In genomic region chr12:57481671-57482070, GRCh38 we compare ENCODE assay signal across 21 cellular contexts. TPM values are rescaled to one million over a fixed set of nuclear protein-coding genes. Genes with fewer than 3 reads are reported as not detected.
DNase-seq lines count a peak whose midpoint lies in the region; ATAC-seq and TF ChIP-seq lines count a peak whose summit lies in the region.
"Had no signal": no experiment of that assay in that cellular context is flagged by ENCODE, and none has a peak within 500 bp of the region (broad histone marks: within the 10 kb centered on the region; RNA-seq: fewer than 3 reads in every experiment).

No MANE protein-coding gene starts in this region.

- TF ChIP-seq CTCF in endothelial cell (IDR thresholded peaks at IDR 0.05; ENCODE audit: unreplicated experiment) (no peak), WERI-Rb-1 (IDR thresholded peaks at IDR 0.05; ENCODE audit: low read depth, low read length) (no peak)

- H3K4me3 ChIP-seq in thymus (ENCODE audit: low read length) (no peak overlapping the region), WERI-Rb-1 (ENCODE audit: low read depth, low read length) (no peak overlapping the region)
- H3K4me3 ChIP-seq: breast epithelium, GM12878, HAP-1 had no signal

- intact Hi-C loops in activated CD4-positive, alpha-beta memory T cell treated with anti-CD3 and anti-CD28 coated beads for 36 hours (cut with micrococcal nuclease), result no loop called here

- H3K4me1 ChIP-seq in thymus (ENCODE audit: control insufficient read depth, insufficient read depth, low read length), result peaks cover 21% of the 10 kb centered on the region
- H3K4me1 ChIP-seq: breast epithelium, HAP-1 had no signal

- ATAC-seq in HG02623 (IDR thresholded peaks at IDR 0.05; ENCODE audit: unreplicated experiment), result no peak
- ATAC-seq: GM12878, Right ventricle myocardium inferior had no signal

- POLR2A ChIA-PET in activated CD4-positive, alpha-beta memory T cell treated with anti-CD3 and anti-CD28 coated beads for 36 hours (lab: Charles Lee), result interaction anchor here (0.6 kb wide), 1 partner anchor 39 kb away, joined by 3 read pairs; no protein-coding TSS in a partner anchor

- H3K36me3 ChIP-seq in thymus (ENCODE audit: control insufficient read depth, insufficient read depth) (no peaks in the 10 kb centered on the region), WERI-Rb-1 (no peaks in the 10 kb centered on the region)
- H3K36me3 ChIP-seq: breast epithelium, HAP-1 had no signal

- H3K27ac ChIP-seq in thymus (ENCODE audit: low read depth), result peak overlapping the region; percentile 15
- no peak overlapping the region for H3K27ac ChIP-seq in WERI-Rb-1
- H3K27ac ChIP-seq: breast epithelium had no signal

- H3K9me3 ChIP-seq in thymus (ENCODE audit: control insufficient read depth) (no peaks in the 10 kb centered on the region), WERI-Rb-1 (ENCODE audit: severe bottlenecking) (no peaks in the 10 kb centered on the region)
- H3K9me3 ChIP-seq: breast epithelium, HAP-1 had no signal

- CTCF ChIA-PET in activated CD4-positive, alpha-beta memory T cell treated with anti-CD3 and anti-CD28 coated beads for 36 hours (lab: Charles Lee), result no interaction called here

- no peaks in the 10 kb centered on the region for H3K36me3 Mint-ChIP-seq in activated naive CD4-positive, alpha-beta T cell treated with anti-CD3 and anti-CD28 coated beads, Interleukin-2, amount 50 U/mL, for 24 hours
- H3K36me3 Mint-ChIP-seq in activated CD4-positive, alpha-beta memory T cell treated with anti-CD3 and anti-CD28 coated beads for 36 hours, result peaks cover 25% of the 10 kb centered on the region
- peaks cover 14% of the 10 kb centered on the region for H3K36me3 Mint-ChIP-seq in endothelial cell (ENCODE audit: low read depth, unreplicated experiment)

- H3K4me3 Mint-ChIP-seq in activated naive CD4-positive, alpha-beta T cell treated with anti-CD3 and anti-CD28 coated beads, Interleukin-2, amount 50 U/mL, for 24 hours, result peak overlapping the region; percentile 19
- no peak overlapping the region for H3K4me3 Mint-ChIP-seq in activated CD4-positive, alpha-beta memory T cell treated with anti-CD3 and anti-CD28 coated beads for 36 hours
- peak overlapping the region; percentile 3 for H3K4me3 Mint-ChIP-seq in endothelial cell (ENCODE audit: unreplicated experiment)

- no peaks in the 10 kb centered on the region for H3K27me3 ChIP-seq in thymus (ENCODE audit: control insufficient read depth, insufficient read depth)
- H3K27me3 ChIP-seq in WERI-Rb-1 (ENCODE audit: insufficient read depth, low read depth, severe bottlenecking), result no peaks in the 10 kb centered on the region

- DNase-seq in activated naive CD4-positive, alpha-beta T cell treated with anti-CD3 and anti-CD28 coated beads, Interleukin-2, amount 50 U/mL, for 16 hours, result no peak
- DNase-seq in activated CD4-positive, alpha-beta memory T cell treated with anti-CD3 and anti-CD28 coated beads for 36 hours, result no peak
- DNase-seq in endothelial cell (ENCODE audit: low spot score) (no peak), WERI-Rb-1 (no peak), NCI-H82 treated with DMSO at 0.1 percent for 48 hours (lab: John Stamatoyannopoulos, UW; ENCODE audit: unreplicated experiment) (no peak)
- DNase-seq: activated CD4-positive, alpha-beta T cell treated with anti-CD3 and anti-CD28 coated beads, Interleukin-2, amount 50 U/mL, for 48 hours; activated gamma-delta T cell; head of caudate nucleus; islet precursor cell; mesenchymal stem cell; T1000 had no signal

- H3K27me3 Mint-ChIP-seq in activated naive CD4-positive, alpha-beta T cell treated with anti-CD3 and anti-CD28 coated beads, Interleukin-2, amount 50 U/mL, for 24 hours, result no peaks in the 10 kb centered on the region
- no peaks in the 10 kb centered on the region for H3K27me3 Mint-ChIP-seq in activated CD4-positive, alpha-beta memory T cell treated with anti-CD3 and anti-CD28 coated beads for 36 hours
- peaks cover 23% of the 10 kb centered on the region for H3K27me3 Mint-ChIP-seq in endothelial cell (ENCODE audit: unreplicated experiment)

- H3K9me3 Mint-ChIP-seq in activated naive CD4-positive, alpha-beta T cell treated with anti-CD3 and anti-CD28 coated beads, Interleukin-2, amount 50 U/mL, for 24 hours, result no peaks in the 10 kb centered on the region
- H3K9me3 Mint-ChIP-seq in activated CD4-positive, alpha-beta memory T cell treated with anti-CD3 and anti-CD28 coated beads for 36 hours, result no peaks in the 10 kb centered on the region
- no peaks in the 10 kb centered on the region for H3K9me3 Mint-ChIP-seq in endothelial cell (ENCODE audit: unreplicated experiment)

- 91% methylated on average over 1 of the region's 1 CpG for WGBS in thymus

- H3K27ac Mint-ChIP-seq in activated naive CD4-positive, alpha-beta T cell treated with anti-CD3 and anti-CD28 coated beads, Interleukin-2, amount 50 U/mL, for 24 hours, result peak overlapping the region; percentile 91
- H3K27ac Mint-ChIP-seq in activated CD4-positive, alpha-beta memory T cell treated with anti-CD3 and anti-CD28 coated beads for 36 hours, result peak overlapping the region; percentile 99
- H3K27ac Mint-ChIP-seq in endothelial cell (ENCODE audit: unreplicated experiment), result no peak overlapping the region

- H3K4me1 Mint-ChIP-seq in activated naive CD4-positive, alpha-beta T cell treated with anti-CD3 and anti-CD28 coated beads, Interleukin-2, amount 50 U/mL, for 24 hours, result peaks cover 60% of the 10 kb centered on the region
- H3K4me1 Mint-ChIP-seq in activated CD4-positive, alpha-beta memory T cell treated with anti-CD3 and anti-CD28 coated beads for 36 hours (ENCODE audit: low read depth), result peaks cover 44% of the 10 kb centered on the region
- peaks cover 47% of the 10 kb centered on the region for H3K4me1 Mint-ChIP-seq in endothelial cell (ENCODE audit: unreplicated experiment)

RNA-seq across cellular contexts. Expression of gene ARHGAP9, which starts 2.0 kb away (rescaled TPM):
- 10 to 100 TPM; 78.9 to 88.4 TPM for total RNA-seq in activated CD4-positive, alpha-beta memory T cell treated with anti-CD3 and anti-CD28 coated beads for 36 hours
- 65.4 TPM for total RNA-seq in endothelial cell (ENCODE audit: unreplicated experiment)
- polyA plus RNA-seq in thymus, result 165 TPM
- total RNA-seq: G401, renal cortical epithelial cell had no signal

RNA-seq across cellular contexts. Expression of gene MARS1, which starts 6.2 kb away (rescaled TPM):
- total RNA-seq in activated CD4-positive, alpha-beta memory T cell treated with anti-CD3 and anti-CD28 coated beads for 36 hours, result 100 to 1,000 TPM; 354 to 364 TPM
- total RNA-seq in endothelial cell (ENCODE audit: unreplicated experiment), result 183 TPM
- polyA plus RNA-seq in thymus, result 117 TPM

RNA-seq across cellular contexts. Expression of gene GLI1, which starts 22.1 kb away (rescaled TPM):
- under 1 TPM in 1 of 2 experiments, not detected in 1; 0.07 TPM for total RNA-seq in activated CD4-positive, alpha-beta memory T cell treated with anti-CD3 and anti-CD28 coated beads for 36 hours
- 0.77 TPM for total RNA-seq in endothelial cell (ENCODE audit: unreplicated experiment)
- 0.71 TPM for polyA plus RNA-seq in thymus

RNA-seq across cellular contexts. Expression of gene INHBE, which starts 26.6 kb away (rescaled TPM):
- under 1 TPM; 0.34 to 0.69 TPM for total RNA-seq in activated CD4-positive, alpha-beta memory T cell treated with anti-CD3 and anti-CD28 coated beads for 36 hours
- not detected for total RNA-seq in endothelial cell (ENCODE audit: unreplicated experiment)
- 0.14 TPM for polyA plus RNA-seq in thymus
- total RNA-seq: breast epithelium, Right ventricle myocardium inferior, subcutaneous adipose tissue had no signal

RNA-seq across cellular contexts. Expression of gene DDIT3, which starts 38.6 kb away (rescaled TPM):
- total RNA-seq in activated CD4-positive, alpha-beta memory T cell treated with anti-CD3 and anti-CD28 coated beads for 36 hours, result 10 to 100 TPM; 24.1 to 25.2 TPM
- 4.2 TPM for total RNA-seq in endothelial cell (ENCODE audit: unreplicated experiment)
- polyA plus RNA-seq in thymus, result 43.4 TPM
